In the genomic region with DNA sequence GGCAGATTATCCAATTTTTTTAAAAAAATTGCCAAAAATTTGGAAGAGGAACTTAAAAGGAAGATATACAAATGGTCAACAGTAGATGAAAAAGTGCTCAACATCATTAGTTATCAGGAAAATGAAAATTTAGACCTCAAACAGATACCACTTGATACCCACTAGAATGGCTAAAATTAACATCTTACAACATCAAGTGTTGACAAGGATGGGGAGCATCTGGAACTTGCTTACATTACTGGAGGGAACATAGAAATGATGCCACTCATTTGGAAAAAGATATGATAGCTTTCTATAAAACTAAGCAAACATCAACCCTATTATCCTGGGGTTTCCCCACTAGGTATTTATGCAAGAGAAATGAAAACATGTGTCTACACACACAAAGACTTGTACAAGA, we compare ENCODE assay signal across 8 cellular contexts.
"Had no signal": no experiment of that assay in that cellular context is flagged by ENCODE, and none has a peak within 500 bp of the region (broad histone marks: within the 10 kb centered on the region; RNA-seq: fewer than 3 reads in every experiment).

No MANE protein-coding gene starts in this region.

- H3K4me2 ChIP-seq: KMS-11 had no signal

- H3K4me1 Mint-ChIP-seq: IgD-negative memory B cell had no signal

- H3K4me3 Mint-ChIP-seq: IgD-negative memory B cell had no signal

- ATAC-seq: K562 had no signal

- FAIRE-seq: HTR-8/SVneo, K562 had no signal

- H3K27ac Mint-ChIP-seq: IgD-negative memory B cell had no signal

- H3K4me3 ChIP-seq: K562 had no signal

- H3K36me3 Mint-ChIP-seq: IgD-negative memory B cell had no signal

- DNase-seq: IMR-90, KBM-7, KG1 had no signal

- H3K27ac ChIP-seq: HL-60, KMS-11 had no signal

- H3K9ac ChIP-seq: KMS-11 had no signal
